ENCODE assay signal across 19 cellular contexts in the genomic region with DNA sequence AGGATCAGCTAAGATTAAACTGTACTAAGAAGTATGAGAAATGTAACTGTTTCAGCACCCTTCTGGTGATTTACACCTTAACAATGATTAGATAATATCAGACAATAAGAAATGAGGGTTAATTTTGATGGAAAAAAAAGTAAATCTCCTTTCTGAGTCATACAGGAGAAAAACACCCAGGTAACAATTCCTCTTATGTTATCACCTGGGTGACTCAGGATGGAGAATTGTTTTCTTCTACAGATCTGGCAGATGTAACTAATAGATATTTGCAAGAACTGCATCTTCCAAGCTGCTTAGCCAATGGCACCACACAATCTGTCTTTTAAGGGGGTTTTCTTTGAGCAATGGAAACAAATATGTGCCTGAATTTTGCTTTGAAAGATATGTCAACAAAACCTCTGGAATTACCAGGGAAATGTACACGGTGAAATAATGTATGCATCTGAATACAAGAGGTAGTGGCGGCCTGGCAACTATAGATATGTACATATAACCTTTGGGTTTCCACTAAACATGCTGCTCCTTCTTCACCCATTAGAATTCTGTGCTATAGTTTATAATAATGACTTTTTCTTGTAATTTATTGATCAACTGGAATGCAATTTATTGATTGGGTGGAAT.
DNase-seq lines count a peak whose midpoint lies in the region; ATAC-seq and TF ChIP-seq lines count a peak whose summit lies in the region.
"Had no signal": no experiment of that assay in that cellular context is flagged by ENCODE, and none has a peak within 500 bp of the region (broad histone marks: within the 10 kb centered on the region; RNA-seq: fewer than 3 reads in every experiment).

No MANE protein-coding gene starts in this region.

- no peak overlapping the region for H3K4me3 ChIP-seq in mammary epithelial cell (replicated peaks in 1 of 3; ENCODE audit: insufficient read depth in 1 of 3, low read depth in 2 of 3, low read length in 3 of 3)
- H3K4me3 ChIP-seq in OCI-LY7 (ENCODE audit: low read depth, low read length, poor library complexity, severe bottlenecking): no peak overlapping the region
- H3K4me3 ChIP-seq: GM23248, HAP-1 had no signal

- DNase-seq in mammary epithelial cell: peak; percentile 65
- DNase-seq in MCF 10A (ENCODE audit: unreplicated experiment): no peak
- DNase-seq in NCI-H748 (lab: John Stamatoyannopoulos, UW; ENCODE audit: unreplicated experiment): peak; percentile 26
- DNase-seq in foreskin keratinocyte: peak in 1 of 2 donors; percentile 43
- no peak for DNase-seq in OCI-LY7 (ENCODE audit: low spot score)
- DNase-seq in left lobe of liver (ENCODE audit: low spot score): no peak
- DNase-seq: ACHN; BE2C; C1 segment of cervical spinal cord; CD4-positive, CD25-positive, alpha-beta regulatory T cell; CD8-positive, alpha-beta memory T cell; COR-L47; DMS 273 treated with DMSO at 0.1 percent for 48 hours; DMS79; GDM1; GM23248; IMR-90 had no signal

- H3K27ac ChIP-seq in mammary epithelial cell (ENCODE audit: insufficient read depth, low read depth, low read length) (no peak overlapping the region), foreskin keratinocyte (no peak overlapping the region), OCI-LY7 (ENCODE audit: low read depth, low read length, poor library complexity, severe bottlenecking) (no peak overlapping the region)
- H3K27ac ChIP-seq: GM23248 had no signal

- dilution Hi-C loops in mammary epithelial cell (cut with HindIII; ENCODE audit: low sequenced_read_pairs): no loop called here

- H3K9me3 Mint-ChIP-seq in MCF 10A (ENCODE audit: unreplicated experiment): no peaks in the 10 kb centered on the region

- no peaks in the 10 kb centered on the region for H3K9me3 ChIP-seq in mammary epithelial cell (replicated peaks; ENCODE audit: insufficient read depth, low read length)
- no peaks in the 10 kb centered on the region for H3K9me3 ChIP-seq in OCI-LY7 (ENCODE audit: low read length)
- H3K9me3 ChIP-seq: BE2C, HAP-1 had no signal

- H3K36me3 Mint-ChIP-seq in MCF 10A (ENCODE audit: insufficient read depth, unreplicated experiment): no peaks in the 10 kb centered on the region
- H3K36me3 Mint-ChIP-seq: CD4-positive, CD25-positive, alpha-beta regulatory T cell; CD8-positive, alpha-beta memory T cell had no signal

- H3K4me1 ChIP-seq in mammary epithelial cell (ENCODE audit: insufficient read depth, low read length) (peaks cover 10% of the 10 kb centered on the region), foreskin keratinocyte (no peaks in the 10 kb centered on the region), OCI-LY7 (ENCODE audit: insufficient read depth, low read length, poor library complexity, severe bottlenecking) (no peaks in the 10 kb centered on the region)
- H3K4me1 ChIP-seq: BE2C, HAP-1 had no signal

- H3K4me2 ChIP-seq in mammary epithelial cell (ENCODE audit: insufficient read depth, low read depth, low read length): no peak overlapping the region
- H3K4me2 ChIP-seq in OCI-LY7 (ENCODE audit: low read length): no peak overlapping the region

- 87% methylated on average over 2 of the region's 2 CpGs for WGBS in mammary epithelial cell (ENCODE audit: low coverage, missing lambda C conversion rate)

- POLR2A ChIA-PET in MCF 10A (lab: Yijun Ruan, JAX) (no interaction called here), OCI-LY7 (lab: Charles Lee) (interaction anchor here (0.7 kb wide), 1 partner anchor 814 kb away, joined by 3 read pairs; no protein-coding TSS in a partner anchor)

- no peak for TF ChIP-seq CTCF in mammary epithelial cell (conservative IDR thresholded peaks at IDR 0.05 in 1 of 2, IDR thresholded peaks at IDR 0.05 in 1 of 2; ENCODE audit: extremely low read depth in 1 of 2, insufficient read depth in 1 of 2, low read depth in 1 of 2, low read length in 2 of 2)
- TF ChIP-seq CTCF in MCF 10A (IDR thresholded peaks at IDR 0.05; ENCODE audit: unreplicated experiment): no peak
- no peak for TF ChIP-seq CTCF in foreskin keratinocyte (conservative IDR thresholded peaks at IDR 0.05)
- no peak for TF ChIP-seq CTCF in OCI-LY7 (conservative IDR thresholded peaks at IDR 0.05; ENCODE audit: low read length)

- BruUV-seq in mammary epithelial cell (replicated peaks; lab: Mats Ljungman, UMichigan): no TSS peak
- no TSS peak for BruUV-seq in MCF 10A (replicated peaks; lab: Mats Ljungman, UMichigan)
- BruUV-seq in OCI-LY7 (replicated peaks; lab: Mats Ljungman, UMichigan): no TSS peak

- peaks cover 6% of the 10 kb centered on the region for H3K4me1 Mint-ChIP-seq in MCF 10A (ENCODE audit: insufficient read depth, unreplicated experiment)
- H3K4me1 Mint-ChIP-seq: CD4-positive, CD25-positive, alpha-beta regulatory T cell; CD8-positive, alpha-beta memory T cell had no signal

- H3K27ac Mint-ChIP-seq in MCF 10A (ENCODE audit: low read depth, unreplicated experiment): no peak overlapping the region
- H3K27ac Mint-ChIP-seq: CD4-positive, CD25-positive, alpha-beta regulatory T cell; CD8-positive, alpha-beta memory T cell had no signal

- H3K27me3 Mint-ChIP-seq in MCF 10A (ENCODE audit: insufficient read depth, unreplicated experiment): peaks cover 47% of the 10 kb centered on the region
- H3K27me3 Mint-ChIP-seq: CD4-positive, CD25-positive, alpha-beta regulatory T cell; CD8-positive, alpha-beta memory T cell had no signal

- H4K20me1 ChIP-seq in mammary epithelial cell (ENCODE audit: insufficient read depth, low read length) (peaks cover 3% of the 10 kb centered on the region), OCI-LY7 (ENCODE audit: insufficient read depth, low read length) (no peaks in the 10 kb centered on the region)

- in situ Hi-C loops in mammary epithelial cell (cut with MboI; ENCODE audit: low sequenced_read_pairs in 2 of 2): no loop called here

- peak; percentile 72 for ATAC-seq in foreskin keratinocyte
- no peak for ATAC-seq in HG02884 (IDR thresholded peaks at IDR 0.05; ENCODE audit: unreplicated experiment)
- ATAC-seq in left lobe of liver: no peak

- H3K27me3 ChIP-seq in mammary epithelial cell (ENCODE audit: insufficient read depth, low read length) (peaks cover 4% of the 10 kb centered on the region), foreskin keratinocyte (no peaks in the 10 kb centered on the region)
- H3K27me3 ChIP-seq: BE2C had no signal

- no peaks in the 10 kb centered on the region for H3K9me2 ChIP-seq in OCI-LY7 (ENCODE audit: insufficient read depth, low read length)

- H3K9ac ChIP-seq in mammary epithelial cell (ENCODE audit: insufficient read depth, low read length): no peak overlapping the region
- H3K9ac ChIP-seq: GM23248 had no signal

- no peak overlapping the region for H2AFZ ChIP-seq in mammary epithelial cell (ENCODE audit: low read depth, low read length)
- H2AFZ ChIP-seq in OCI-LY7 (ENCODE audit: low read length): no peak overlapping the region
- H2AFZ ChIP-seq: GM23248 had no signal

- H3K4me3 Mint-ChIP-seq in MCF 10A (ENCODE audit: unreplicated experiment): no peak overlapping the region
- H3K4me3 Mint-ChIP-seq: CD4-positive, CD25-positive, alpha-beta regulatory T cell; CD8-positive, alpha-beta memory T cell had no signal

- H3K79me2 ChIP-seq in mammary epithelial cell (ENCODE audit: insufficient read depth, low read length): no peaks in the 10 kb centered on the region
- no peaks in the 10 kb centered on the region for H3K79me2 ChIP-seq in OCI-LY7 (ENCODE audit: insufficient read depth, low read depth, low read length)

- intact Hi-C loops in mammary epithelial cell (cut with micrococcal nuclease): no loop called here
- intact Hi-C loops in MCF 10A (cut with micrococcal nuclease): no loop called here
- intact Hi-C loops in OCI-LY7 (cut with micrococcal nuclease; ENCODE audit: unreplicated experiment): no loop called here

- H3K36me3 ChIP-seq in mammary epithelial cell (ENCODE audit: insufficient read depth, low read length) (no peaks in the 10 kb centered on the region), OCI-LY7 (ENCODE audit: insufficient read depth, low read length) (no peaks in the 10 kb centered on the region)
- H3K36me3 ChIP-seq: BE2C, HAP-1 had no signal

- CTCF ChIA-PET in mammary epithelial cell (lab: Charles Lee; ENCODE audit: low non-redundant PET): no interaction called here
- CTCF ChIA-PET in MCF 10A (lab: Yijun Ruan, JAX): no interaction called here
- CTCF ChIA-PET in OCI-LY7 (lab: Charles Lee; ENCODE audit: unreplicated experiment): no interaction called here

Comparison
In these comparisons a context has a peak if more than half of its experiments do, and no peak if none do; other contexts are left out.
1. DNase-seq: peak in mammary epithelial cell (single experiment) and NCI-H748 (single experiment); none in MCF 10A (single experiment), OCI-LY7 (single experiment) and left lobe of liver (single experiment).